In the genomic region with DNA sequence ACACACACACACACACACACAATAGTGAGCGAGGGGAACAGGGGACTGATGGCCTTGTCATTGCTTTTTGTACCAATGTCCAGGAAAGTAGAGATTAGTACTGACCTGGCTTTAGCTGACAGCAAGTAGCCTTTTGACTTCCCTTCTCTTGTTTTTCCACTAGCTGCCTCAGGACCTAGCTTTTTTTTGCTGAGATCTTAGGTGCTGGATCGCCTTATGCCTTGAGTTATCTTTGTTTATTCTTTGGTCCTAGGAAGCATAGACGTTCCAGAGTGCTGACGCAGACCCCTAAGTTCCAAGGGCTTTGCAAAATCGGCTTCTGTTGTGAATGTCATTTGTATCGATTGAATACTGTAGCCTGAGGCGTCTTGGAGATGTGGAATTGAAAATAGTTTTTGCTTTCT, we compare ENCODE assay signal across 8 cellular contexts. TPM values are rescaled to one million over a fixed set of nuclear protein-coding genes. Genes with fewer than 3 reads are reported as not detected.
DNase-seq lines count a peak whose midpoint lies in the region; ATAC-seq and TF ChIP-seq lines count a peak whose summit lies in the region.

A gene with protein sequence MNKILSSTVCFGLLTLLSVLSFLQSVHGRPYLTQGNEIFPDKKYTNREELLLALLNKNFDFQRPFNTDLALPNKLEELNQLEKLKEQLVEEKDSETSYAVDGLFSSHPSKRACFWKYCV (minus strand): TSS at position 218 of the 404 bp plus-strand sequence. CDS start 48,337 bp downstream, outside the sequence.

- TF ChIP-seq POLR2A in transverse colon (IDR thresholded peaks at IDR 0.05), result no peak

- peaks cover 0 to 47% (median 25%) of the 10 kb centered on the region in 4 donors for H3K4me1 ChIP-seq in transverse colon

- no peaks in the 10 kb centered on the region for H3K9me3 ChIP-seq in transverse colon

- WGBS in transverse colon (ENCODE audit: low coverage in 1 of 2), 2 donors, result 4 to 18% methylated on average over 5 to 7 of the region's 7 CpGs

- no peak for TF ChIP-seq EP300 in transverse colon (IDR thresholded peaks at IDR 0.05; ENCODE audit: low read depth)

- peak within 1 kb of the TSS; percentile 92 to 98 (median 96) for H3K27ac ChIP-seq in transverse colon

- in situ Hi-C loops in transverse colon (cut with MboI; ENCODE audit: low pct_ligation_motif_present in 1 of 4, low pct_unique_long_range_greater_than_20kb in 1 of 4, low sequenced_read_pairs in 3 of 4), result no loop called here

- intact Hi-C loops in transverse colon (cut with DNase I; ENCODE audit: low total_unique reads), result no loop called here

- no peaks in the 10 kb centered on the region for H3K36me3 ChIP-seq in transverse colon

- ATAC-seq in GM18873 (IDR thresholded peaks at IDR 0.05; ENCODE audit: low FRiP score, unreplicated experiment), result no peak

- peak within 1 kb of the TSS; percentile 86 for H3K4me3 ChIP-seq in GM12864 (ENCODE audit: low read depth, low read length)
- peak within 1 kb of the TSS; percentile 46 to 98 (median 86) for H3K4me3 ChIP-seq in transverse colon

- DNase-seq in GM12864 (ENCODE audit: low read depth), result no peak
- DNase-seq in NOMO-1 treated with DMSO at 0.1 percent for 48 hours (lab: John Stamatoyannopoulos, UW; ENCODE audit: unreplicated experiment), result peak; percentile 19
- DNase-seq in dedifferentiated amniotic fluid mesenchymal stem cell (ENCODE audit: extremely low spot score), result peak; percentile 62
- peak; percentile 57 to 73 for DNase-seq in lung microvascular endothelial cell (ENCODE audit: low read depth in 2 of 2)
- no peak for DNase-seq in transverse colon
- DNase-seq in activated CD4-positive, alpha-beta T cell treated with anti-CD3 and anti-CD28 coated beads, Interleukin-2, amount 50 U/mL, for 4 hours, result no peak
- DNase-seq in NCI-H128 (lab: John Stamatoyannopoulos, UW; ENCODE audit: unreplicated experiment), result no peak

- H3K27me3 ChIP-seq in transverse colon, result no peaks in the 10 kb centered on the region

- TF ChIP-seq CTCF in GM12864 (IDR thresholded peaks at IDR 0.05; ENCODE audit: low read depth, low read length, missing control alignments), result no peak
- no peak for TF ChIP-seq CTCF in transverse colon (IDR thresholded peaks at IDR 0.05)

RNA-seq across cellular contexts. Expression of the gene that starts here (rescaled TPM):
- total RNA-seq in lung microvascular endothelial cell (0.20 and 0.22 TPM in 2 replicates), transverse colon (1 to 10 TPM in 2 of 4 donors, under 1 TPM in 1, not detected in 1; 0.27 to 3.4 (median 2.2) TPM)

Comparison
In these comparisons a context has a peak if more than half of its experiments do, and no peak if none do; other contexts are left out.
1. Peak in DNase-seq in lung microvascular endothelial cell; RNA of the gene not detected or under 1 TPM.
2. DNase-seq: peak in NOMO-1 treated with DMSO at 0.1 percent for 48 hours (single experiment) and dedifferentiated amniotic fluid mesenchymal stem cell (single experiment); none in GM12864 (single experiment), transverse colon (single experiment), activated CD4-positive, alpha-beta T cell treated with anti-CD3 and anti-CD28 coated beads, Interleukin-2, amount 50 U/mL, for 4 hours (0 of 2) and NCI-H128 (single experiment).